ENCODE assay signal across 9 cellular contexts in genomic region chrX:111511477-111511876, GRCh38. TPM values are rescaled to one million over a fixed set of nuclear protein-coding genes. Genes with fewer than 3 reads are reported as not detected.
DNase-seq lines count a peak whose midpoint lies in the region; ATAC-seq and TF ChIP-seq lines count a peak whose summit lies in the region.
"Had no signal": no experiment of that assay in that cellular context is flagged by ENCODE, and none has a peak within 500 bp of the region (broad histone marks: within the 10 kb centered on the region; RNA-seq: fewer than 3 reads in every experiment).

Gene SERTM2 (plus strand): TSS chrX:111511645. CDS start chrX:111518858, 7,213 bp downstream.

- peak; percentile 3 for DNase-seq in MCF 10A (ENCODE audit: unreplicated experiment)
- no peak for DNase-seq in breast epithelium (ENCODE audit: low spot score in 2 of 2)
- peak; percentile 4 for DNase-seq in mammary epithelial cell
- no peak for DNase-seq in type B pancreatic cell (ENCODE audit: extremely low spot score, unreplicated experiment)
- no peak for DNase-seq in coronary artery (ENCODE audit: low spot score)
- DNase-seq in NCI-H1930 (lab: John Stamatoyannopoulos, UW), result no peak
- DNase-seq in activated effector memory CD4-positive, alpha-beta T cell treated with anti-CD3 and anti-CD28 coated beads, Interleukin-2, amount 50 U/mL, for 16 hours, result no peak

- H2AFZ ChIP-seq in mammary epithelial cell (ENCODE audit: low read depth, low read length), result no peak within 1 kb of the TSS

- no peak within 1 kb of the TSS for H3K9ac ChIP-seq in mammary epithelial cell (ENCODE audit: insufficient read depth, low read length)

- H3K79me2 ChIP-seq in mammary epithelial cell (ENCODE audit: insufficient read depth, low read length), result no peaks in the 10 kb centered on the region

- no peaks in the 10 kb centered on the region for H3K9me3 Mint-ChIP-seq in MCF 10A (ENCODE audit: unreplicated experiment)
- no peaks in the 10 kb centered on the region for H3K9me3 Mint-ChIP-seq in type B pancreatic cell

- H3K36me3 Mint-ChIP-seq in MCF 10A (ENCODE audit: insufficient read depth, unreplicated experiment) (no peaks in the 10 kb centered on the region), type B pancreatic cell (no peaks in the 10 kb centered on the region)

- no peak within 1 kb of the TSS for H3K4me2 ChIP-seq in mammary epithelial cell (ENCODE audit: insufficient read depth, low read depth, low read length)

- 33% methylated on average over 3 of the region's 3 CpGs for WGBS in mammary epithelial cell (ENCODE audit: low coverage, missing lambda C conversion rate)

- CTCF ChIA-PET in MCF 10A (lab: Yijun Ruan, JAX), result interaction anchor here (1.1 kb wide), 1 partner anchor 10 kb away, joined by 3 read pairs; no protein-coding TSS in a partner anchor
- CTCF ChIA-PET in mammary epithelial cell (lab: Charles Lee; ENCODE audit: low non-redundant PET), result no interaction called here

- H3K27me3 ChIP-seq in breast epithelium (peaks cover 0 to 54% of the 10 kb centered on the region in 2 donors), mammary epithelial cell (ENCODE audit: insufficient read depth, low read length) (peaks cover 11% of the 10 kb centered on the region)

- intact Hi-C loops in MCF 10A (cut with micrococcal nuclease), result no loop called here
- intact Hi-C loops in breast epithelium (cut with DNase I; ENCODE audit: low total_unique reads), result no loop called here
- intact Hi-C loops in mammary epithelial cell (cut with micrococcal nuclease), result no loop called here

- H3K4me3 ChIP-seq in breast epithelium (no peak within 1 kb of the TSS), mammary epithelial cell (replicated peaks in 1 of 3; ENCODE audit: insufficient read depth in 1 of 3, low read depth in 2 of 3, low read length in 3 of 3) (no peak within 1 kb of the TSS), coronary artery (no peak within 1 kb of the TSS)

- H3K4me3 Mint-ChIP-seq in MCF 10A (ENCODE audit: unreplicated experiment) (no peak within 1 kb of the TSS), type B pancreatic cell (peak within 1 kb of the TSS; percentile 42)

- BruUV-seq in MCF 10A (replicated peaks; lab: Mats Ljungman, UMichigan) (no TSS peak), mammary epithelial cell (replicated peaks; lab: Mats Ljungman, UMichigan) (no TSS peak)

- POLR2A ChIA-PET in MCF 10A (lab: Yijun Ruan, JAX), result interaction anchor here (1.1 kb wide), 1 partner anchor 9 kb away, joined by 3 read pairs; no protein-coding TSS in a partner anchor

- TF ChIP-seq POLR2A in breast epithelium (IDR thresholded peaks at IDR 0.05), result no peak

- H3K4me1 ChIP-seq in breast epithelium (no peaks in the 10 kb centered on the region), mammary epithelial cell (ENCODE audit: insufficient read depth, low read length) (no peaks in the 10 kb centered on the region)

- ATAC-seq in HG03442 (IDR thresholded peaks at IDR 0.05; ENCODE audit: unreplicated experiment), result peak; percentile 79

- in situ Hi-C loops in mammary epithelial cell (cut with MboI; ENCODE audit: low sequenced_read_pairs in 2 of 2), result no loop called here

- H4K20me1 ChIP-seq in mammary epithelial cell (ENCODE audit: insufficient read depth, low read length), result no peaks in the 10 kb centered on the region

- no peaks in the 10 kb centered on the region for H3K9me3 ChIP-seq in breast epithelium
- H3K9me3 ChIP-seq in mammary epithelial cell (replicated peaks; ENCODE audit: insufficient read depth, low read length), result no peaks in the 10 kb centered on the region

- H3K27ac ChIP-seq in breast epithelium (no peak within 1 kb of the TSS), mammary epithelial cell (ENCODE audit: insufficient read depth, low read depth, low read length) (no peak within 1 kb of the TSS), coronary artery (no peak within 1 kb of the TSS)

- TF ChIP-seq CTCF in MCF 10A (IDR thresholded peaks at IDR 0.05; ENCODE audit: unreplicated experiment) (no peak), breast epithelium (IDR thresholded peaks at IDR 0.05) (no peak), mammary epithelial cell (conservative IDR thresholded peaks at IDR 0.05 in 1 of 2, IDR thresholded peaks at IDR 0.05 in 1 of 2; ENCODE audit: extremely low read depth in 1 of 2, insufficient read depth in 1 of 2, low read depth in 1 of 2, low read length in 2 of 2) (no peak), type B pancreatic cell (conservative IDR thresholded peaks at IDR 0.05) (no peak), coronary artery (IDR thresholded peaks at IDR 0.05) (no peak)

- no peaks in the 10 kb centered on the region for H3K36me3 ChIP-seq in breast epithelium
- H3K36me3 ChIP-seq in mammary epithelial cell (ENCODE audit: insufficient read depth, low read length), result no peaks in the 10 kb centered on the region

- H3K4me1 Mint-ChIP-seq in MCF 10A (ENCODE audit: insufficient read depth, unreplicated experiment) (no peaks in the 10 kb centered on the region), type B pancreatic cell (ENCODE audit: unreplicated experiment) (peaks cover 7% of the 10 kb centered on the region)

- no peak within 1 kb of the TSS for H3K27ac Mint-ChIP-seq in MCF 10A (ENCODE audit: low read depth, unreplicated experiment)
- H3K27ac Mint-ChIP-seq in type B pancreatic cell, result no peak within 1 kb of the TSS

- H3K27me3 Mint-ChIP-seq in MCF 10A (ENCODE audit: insufficient read depth, unreplicated experiment) (peaks cover 31% of the 10 kb centered on the region), type B pancreatic cell (no peaks in the 10 kb centered on the region)

- dilution Hi-C loops in mammary epithelial cell (cut with HindIII; ENCODE audit: low sequenced_read_pairs), result no loop called here

RNA-seq across cellular contexts. Expression of gene SERTM2, which starts in this region (rescaled TPM):
- total RNA-seq in MCF 10A (2022) (not detected in 2 replicates), breast epithelium (1 to 10 TPM in 1 of 3 donors, under 1 TPM in 1, not detected in 1; 0.15 to 1.6 TPM), mammary epithelial cell (not detected), type B pancreatic cell (ENCODE audit: low replicate concordance) (1.7 and 8.9 TPM in 2 replicates)
- not detected for polyA plus RNA-seq in mammary epithelial cell
- polyA minus RNA-seq in mammary epithelial cell, result not detected
- polyA plus RNA-seq: esophagus had no signal

Comparison
In these comparisons a context has a peak if more than half of its experiments do, and no peak if none do; other contexts are left out.
1. Peak in DNase-seq in MCF 10A; RNA of the gene not detected or under 1 TPM.
2. Peak in DNase-seq in mammary epithelial cell; RNA of the gene not detected or under 1 TPM.